17 cellular contexts compared by ENCODE assay signal in the genomic region with DNA sequence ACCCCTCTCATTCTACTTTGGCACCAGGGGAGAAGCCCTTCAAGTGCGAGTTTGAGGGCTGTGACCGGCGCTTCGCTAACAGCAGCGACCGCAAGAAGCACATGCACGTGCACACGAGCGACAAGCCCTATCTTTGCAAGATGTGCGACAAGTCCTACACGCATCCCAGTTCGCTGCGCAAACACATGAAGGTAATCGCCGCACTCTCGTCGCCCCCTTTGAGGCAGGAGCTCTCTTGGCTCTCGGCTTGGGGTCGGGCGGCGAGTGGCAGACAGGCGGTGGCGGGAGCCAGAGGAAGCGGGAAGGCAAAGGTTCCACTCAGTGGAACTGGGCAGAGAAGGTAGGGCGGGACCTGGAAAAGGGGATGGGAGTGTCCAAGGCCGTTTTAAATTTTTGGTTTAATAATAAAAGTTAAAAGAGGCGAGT. TPM values are rescaled to one million over a fixed set of nuclear protein-coding genes. Genes with fewer than 3 reads are reported as not detected.
A peak's percentile ranks its signal among the peaks of the same experiment; 100 is the strongest.
DNase-seq lines count a peak whose midpoint lies in the region; ATAC-seq, FAIRE-seq and TF ChIP-seq lines count a peak whose summit lies in the region.
"Had no signal": no experiment of that assay in that cellular context is flagged by ENCODE, and none has a peak within 500 bp of the region (broad histone marks: within the 10 kb centered on the region; RNA-seq: fewer than 3 reads in every experiment).

No MANE protein-coding gene starts in this region.

- H3K9ac ChIP-seq in HUES48 (ENCODE audit: low read depth, low read length) (no peak overlapping the region), neural cell (ENCODE audit: low read length) (peak overlapping the region; percentile 80)

- intact Hi-C loops in CD8-positive, alpha-beta T cell (cut with DNase I, micrococcal nuclease) = no loop called here
- intact Hi-C loops in dorsolateral prefrontal cortex (cut with DNase I) = no loop called here
- intact Hi-C loops in PC-9 (cut with micrococcal nuclease; ENCODE audit: unreplicated experiment) = no loop called here
- intact Hi-C loops in sigmoid colon (cut with DNase I) = loop anchor here (5.0 to 10.0 kb wide), 2 partner anchors 35 to 662 kb away; no protein-coding TSS in a partner anchor

- no peaks in the 10 kb centered on the region for H3K36me3 ChIP-seq in CD8-positive, alpha-beta T cell (ENCODE audit: insufficient read depth, low read length)
- no peaks in the 10 kb centered on the region for H3K36me3 ChIP-seq in HUES48 (ENCODE audit: control insufficient read depth, insufficient read depth, low read length)
- H3K36me3 ChIP-seq in neural cell (ENCODE audit: insufficient read depth, low read length) = no peaks in the 10 kb centered on the region
- no peaks in the 10 kb centered on the region for H3K36me3 ChIP-seq in small intestine (ENCODE audit: control insufficient read depth in 2 of 2, insufficient read depth in 2 of 2, low read length in 2 of 2)
- no peaks in the 10 kb centered on the region for H3K36me3 ChIP-seq in PC-9 (ENCODE audit: low read depth)
- no peaks in the 10 kb centered on the region for H3K36me3 ChIP-seq in sigmoid colon
- H3K36me3 ChIP-seq: heart left ventricle, lower lobe of right lung, suprapubic skin had no signal

- TF ChIP-seq CTCF in CD8-positive, alpha-beta T cell (IDR thresholded peaks at IDR 0.05) = no peak
- TF ChIP-seq CTCF in dorsolateral prefrontal cortex (IDR thresholded peaks at IDR 0.05 in 54 of 56, conservative IDR thresholded peaks at IDR 0.05 in 2 of 56; ENCODE audit: low read depth in 1 of 56, partially characterized antibody in 56 of 56) (no peak), neural cell (IDR thresholded peaks at IDR 0.05; ENCODE audit: poor library complexity, severe bottlenecking) (no peak), PC-9 (conservative IDR thresholded peaks at IDR 0.05) (no peak), sigmoid colon (IDR thresholded peaks at IDR 0.05) (no peak)

- H3K4me1 Mint-ChIP-seq in CD8-positive, alpha-beta T cell (ENCODE audit: low read depth) = peaks cover 35% of the 10 kb centered on the region

- H3F3A ChIP-seq in neural cell (ENCODE audit: insufficient read depth, low read length, poor library complexity, severe bottlenecking) = peaks cover 5% of the 10 kb centered on the region
- no peaks in the 10 kb centered on the region for H3F3A ChIP-seq in PC-9 (ENCODE audit: insufficient read depth, low read depth)

- H2AFZ ChIP-seq in neural cell (ENCODE audit: low read depth, low read length) (no peak overlapping the region), PC-9 (no peak overlapping the region)

- WGBS in small intestine, 3 donors = 10 to 18% (median 18%) methylated on average over 27 of the region's 27 CpGs
- 9 to 24% methylated on average over 27 of the region's 27 CpGs for WGBS in sigmoid colon, 2 donors

- TF ChIP-seq RAD21 in neural cell (conservative IDR thresholded peaks at IDR 0.05) = no peak

- no peak for TF ChIP-seq POLR2A in sigmoid colon (IDR thresholded peaks at IDR 0.05)

- BruUV-seq in PC-9 (replicated peaks; lab: Mats Ljungman, UMichigan) = no TSS peak

- H3K36me3 Mint-ChIP-seq in CD8-positive, alpha-beta T cell = no peaks in the 10 kb centered on the region

- H3K9me3 Mint-ChIP-seq in CD8-positive, alpha-beta T cell = peaks cover 14% of the 10 kb centered on the region

- H3K27ac ChIP-seq in CD8-positive, alpha-beta T cell (ENCODE audit: low read depth, low read length) = no peak overlapping the region
- no peak overlapping the region for H3K27ac ChIP-seq in HUES48 (ENCODE audit: low read depth, low read length)
- H3K27ac ChIP-seq in dorsolateral prefrontal cortex = peak overlapping the region in 51 of 59 donors; percentile 10 to 99 (median 84)
- H3K27ac ChIP-seq in neural cell (ENCODE audit: low read length) = peak overlapping the region; percentile 92
- H3K27ac ChIP-seq in small intestine (ENCODE audit: low read depth in 1 of 2, low read length in 1 of 2) = no peak overlapping the region
- H3K27ac ChIP-seq in PC-9 = no peak overlapping the region
- no peak overlapping the region for H3K27ac ChIP-seq in sigmoid colon
- H3K27ac ChIP-seq: heart left ventricle, lower lobe of right lung, suprapubic skin had no signal

- H3K4me3 ChIP-seq in CD8-positive, alpha-beta T cell (ENCODE audit: low read depth, low read length) = no peak overlapping the region
- H3K4me3 ChIP-seq in HUES48 (ENCODE audit: low read depth, low read length) (peak overlapping the region; percentile 37), dorsolateral prefrontal cortex (peak overlapping the region in 57 of 59 donors; percentile 10 to 80 (median 67)), neural cell (ENCODE audit: low read length) (peak overlapping the region; percentile 92), small intestine (ENCODE audit: low read depth in 1 of 2, low read length in 2 of 2) (no peak overlapping the region), PC-9 (no peak overlapping the region), sigmoid colon (no peak overlapping the region)

- H3K4me3 Mint-ChIP-seq in CD8-positive, alpha-beta T cell = peak overlapping the region; percentile 42

- no peak for FAIRE-seq in small intestine (lab: Jason Lieb, UNC)

- TF ChIP-seq EP300 in neural cell (conservative IDR thresholded peaks at IDR 0.05; ENCODE audit: poor library complexity, severe bottlenecking) = no peak
- no peak for TF ChIP-seq EP300 in sigmoid colon (IDR thresholded peaks at IDR 0.05)

- CTCF ChIA-PET in CD8-positive, alpha-beta T cell (lab: Charles Lee) = interaction anchor here (1.6 kb wide), 1 partner anchor 14 kb away, joined by 3 read pairs; no protein-coding TSS in a partner anchor
- CTCF ChIA-PET in PC-9 (lab: Charles Lee) = no interaction called here

- peak overlapping the region; percentile 89 for H3K4me2 ChIP-seq in neural cell (ENCODE audit: low read length)
- H3K4me2 ChIP-seq in PC-9 = no peak overlapping the region

- H3K9me2 ChIP-seq in neural cell (ENCODE audit: insufficient read depth, low read length) = no peaks in the 10 kb centered on the region
- no peaks in the 10 kb centered on the region for H3K9me2 ChIP-seq in PC-9 (ENCODE audit: insufficient read depth)

- H3K79me2 ChIP-seq in neural cell (replicated peaks; ENCODE audit: insufficient read depth, low read length) (peaks cover 96% of the 10 kb centered on the region), PC-9 (ENCODE audit: low read depth) (no peaks in the 10 kb centered on the region)

- POLR2A ChIA-PET in CD8-positive, alpha-beta T cell (lab: Charles Lee) = no interaction called here
- POLR2A ChIA-PET in PC-9 (lab: Charles Lee; ENCODE audit: unreplicated experiment) = no interaction called here

- H3K9me3 ChIP-seq in CD8-positive, alpha-beta T cell (ENCODE audit: low read length) = no peaks in the 10 kb centered on the region
- H3K9me3 ChIP-seq in HUES48 (ENCODE audit: control insufficient read depth, insufficient read depth, low read length) (no peaks in the 10 kb centered on the region), neural cell (ENCODE audit: low read length) (no peaks in the 10 kb centered on the region), small intestine (ENCODE audit: control insufficient read depth, low read depth) (no peaks in the 10 kb centered on the region), PC-9 (ENCODE audit: insufficient read depth, low read depth) (no peaks in the 10 kb centered on the region), sigmoid colon (peaks cover 0 to 7% (median 3%) of the 10 kb centered on the region in 4 donors)
- H3K9me3 ChIP-seq: lower lobe of right lung, suprapubic skin had no signal

- no peak overlapping the region for H3K27ac Mint-ChIP-seq in CD8-positive, alpha-beta T cell

- H4K20me1 ChIP-seq in neural cell (ENCODE audit: insufficient read depth) (no peaks in the 10 kb centered on the region), PC-9 (ENCODE audit: insufficient read depth) (no peaks in the 10 kb centered on the region)

- H3K4me1 ChIP-seq in CD8-positive, alpha-beta T cell (ENCODE audit: insufficient read depth, low read length) = peaks cover 25% of the 10 kb centered on the region
- H3K4me1 ChIP-seq in HUES48 (ENCODE audit: control insufficient read depth, insufficient read depth, low read length) (peaks cover 55% of the 10 kb centered on the region), small intestine (ENCODE audit: control insufficient read depth in 2 of 2, insufficient read depth in 1 of 2, low read depth in 1 of 2, low read length in 1 of 2) (peaks cover 0 to 3% of the 10 kb centered on the region in 2 donors), PC-9 (replicated peaks; ENCODE audit: insufficient read depth) (no peaks in the 10 kb centered on the region), sigmoid colon (peaks cover 0 to 43% (median 35%) of the 10 kb centered on the region in 4 donors)

- no peak for ATAC-seq in CD8-positive, alpha-beta T cell
- ATAC-seq: activated CD4-positive, alpha-beta T cell treated with anti-CD3 and anti-CD28 coated beads for 36 hours; heart left ventricle; lower lobe of right lung; SK-N-SH treated with all-trans-retinoic acid at 6 μM for 48 hours had no signal

- peaks cover 77% of the 10 kb centered on the region for H3K27me3 Mint-ChIP-seq in CD8-positive, alpha-beta T cell (ENCODE audit: low read depth)

- no peak for DNase-seq in CD8-positive, alpha-beta T cell
- no peak for DNase-seq in dorsolateral prefrontal cortex
- DNase-seq in cerebellum (ENCODE audit: low spot score) = no peak
- DNase-seq in small intestine = no peak
- no peak for DNase-seq in PC-9
- no peak for DNase-seq in sigmoid colon
- DNase-seq: activated CD4-positive, alpha-beta T cell treated with anti-CD3 and anti-CD28 coated beads for 36 hours; activated naive CD4-positive, alpha-beta T cell treated with anti-CD3 and anti-CD28 coated beads, Interleukin-2, amount 50 U/mL, for 16 hours; effector memory CD4-positive, alpha-beta T cell; heart left ventricle; lower lobe of right lung; NCI-H226 had no signal

- H3K27me3 ChIP-seq in CD8-positive, alpha-beta T cell (ENCODE audit: insufficient read depth, low read length) = peaks cover 47% of the 10 kb centered on the region
- peaks cover 100% of the 10 kb centered on the region for H3K27me3 ChIP-seq in HUES48 (ENCODE audit: control insufficient read depth, insufficient read depth, low read length)
- peaks cover 0 to 92% (median 57%) of the 10 kb centered on the region in 45 donors for H3K27me3 ChIP-seq in dorsolateral prefrontal cortex
- H3K27me3 ChIP-seq in neural cell (ENCODE audit: insufficient read depth, low read depth, low read length) = peaks cover 11% of the 10 kb centered on the region
- peaks cover 9 to 59% of the 10 kb centered on the region in 2 donors for H3K27me3 ChIP-seq in small intestine (ENCODE audit: control insufficient read depth in 2 of 2, insufficient read depth in 2 of 2, low read length in 2 of 2)
- no peaks in the 10 kb centered on the region for H3K27me3 ChIP-seq in PC-9 (ENCODE audit: insufficient read depth, low read depth)
- H3K27me3 ChIP-seq in sigmoid colon = peaks cover 74 to 100% (median 100%) of the 10 kb centered on the region in 3 donors

RNA-seq across cellular contexts. Expression of gene ZIC1, which starts 3.3 kb away (rescaled TPM):
- total RNA-seq in CD8-positive, alpha-beta T cell = not detected
- 100 to 1,000 TPM in 1 of 120 experiments, 10 to 100 TPM in 119; 17.4 to 211 (median 34.4) TPM for total RNA-seq in dorsolateral prefrontal cortex
- 134 and 183 TPM in 2 replicates for polyA plus RNA-seq in neural cell
- polyA minus RNA-seq in neural cell = 166 and 196 TPM in 2 replicates
- total RNA-seq in cerebellum = 662 TPM
- polyA plus RNA-seq in small intestine = not detected
- total RNA-seq in PC-9 (2021) = not detected in 2 replicates
- total RNA-seq in sigmoid colon = not detected
- polyA plus RNA-seq in sigmoid colon = not detected
- total RNA-seq: activated CD4-positive, alpha-beta T cell treated with anti-CD3 and anti-CD28 coated beads for 36 hours; lower lobe of right lung; renal cortical epithelial cell had no signal
- polyA plus RNA-seq: heart left ventricle had no signal

RNA-seq across cellular contexts. Expression of gene ZIC4, which starts 6.2 kb away (rescaled TPM):
- not detected for total RNA-seq in CD8-positive, alpha-beta T cell
- 10 to 100 TPM in 8 of 120 experiments, 1 to 10 TPM in 112; 1.5 to 13.5 (median 4.8) TPM for total RNA-seq in dorsolateral prefrontal cortex
- 8.1 and 8.6 TPM in 2 replicates for polyA plus RNA-seq in neural cell
- 7.5 and 9.5 TPM in 2 replicates for polyA minus RNA-seq in neural cell
- 122 TPM for total RNA-seq in cerebellum
- not detected for polyA plus RNA-seq in small intestine
- total RNA-seq in PC-9 (2021) = not detected in 2 replicates
- total RNA-seq in sigmoid colon = not detected
- not detected for polyA plus RNA-seq in sigmoid colon
- total RNA-seq: activated CD4-positive, alpha-beta T cell treated with anti-CD3 and anti-CD28 coated beads for 36 hours; heart left ventricle; lower lobe of right lung; renal cortical epithelial cell; suprapubic skin had no signal
- polyA plus RNA-seq: heart left ventricle had no signal

Comparison
In these comparisons a context has a peak if more than half of its experiments do, and no peak if none do; other contexts are left out.
1. H3K27ac ChIP-seq: peak in dorsolateral prefrontal cortex (51 of 59) and neural cell (single experiment); none in CD8-positive, alpha-beta T cell (single experiment), HUES48 (single experiment), small intestine (0 of 2), PC-9 (single experiment) and sigmoid colon (0 of 4).
2. H3K4me3 ChIP-seq: peak in HUES48 (single experiment), dorsolateral prefrontal cortex (57 of 59) and neural cell (single experiment); none in CD8-positive, alpha-beta T cell (single experiment), small intestine (0 of 2), PC-9 (single experiment) and sigmoid colon (0 of 4).
3. RNA of gene ZIC1, which starts 3.3 kb away (total RNA-seq): 662 TPM in cerebellum (single experiment) and 17.4 to 211 TPM in dorsolateral prefrontal cortex; not detected in CD8-positive, alpha-beta T cell, not detected in PC-9 and not detected in sigmoid colon; every median in the first group is over 10 times any median in the second.